ENCODE assay signal across 10 cellular contexts in genomic region chr5:139392324-139392677, GRCh38. TPM values are rescaled to one million over a fixed set of nuclear protein-coding genes. Genes with fewer than 3 reads are reported as not detected.
DNase-seq lines count a peak whose midpoint lies in the region; ATAC-seq and TF ChIP-seq lines count a peak whose summit lies in the region.
"Had no signal": no experiment of that assay in that cellular context is flagged by ENCODE, and none has a peak within 500 bp of the region (broad histone marks: within the 10 kb centered on the region; RNA-seq: fewer than 3 reads in every experiment).

No MANE protein-coding gene starts in this region.

- H3K36me3 ChIP-seq in thymus (ENCODE audit: control insufficient read depth, insufficient read depth): no peaks in the 10 kb centered on the region

- H3K27me3 ChIP-seq in right cardiac atrium (ENCODE audit: control insufficient read depth, insufficient read depth): no peaks in the 10 kb centered on the region
- no peaks in the 10 kb centered on the region for H3K27me3 ChIP-seq in thymus (ENCODE audit: control insufficient read depth, insufficient read depth)

- H3K4me1 ChIP-seq in right cardiac atrium (ENCODE audit: control insufficient read depth, insufficient read depth, low read length): peaks cover 8% of the 10 kb centered on the region
- H3K4me1 ChIP-seq in thymus (ENCODE audit: control insufficient read depth, insufficient read depth, low read length): peaks cover 35% of the 10 kb centered on the region

- POLR2A ChIA-PET in RWPE1 (lab: Yijun Ruan, JAX; ENCODE audit: low non-redundant PET): interaction anchor here (1.3 kb wide), 1 partner anchor 50 kb away, joined by 5 read pairs; the partner anchor contains the start of gene PAIP2

- TF ChIP-seq CTCF in RWPE1 (conservative IDR thresholded peaks at IDR 0.05; ENCODE audit: low read depth): no peak

- no peaks in the 10 kb centered on the region for H3K9me3 Mint-ChIP-seq in activated T-cell treated with anti-CD3 and anti-CD28 coated beads, Interleukin-2, amount 50 U/mL, for 24 hours

- peak overlapping the region; percentile 8 for H3K4me3 ChIP-seq in right cardiac atrium (ENCODE audit: low read length)
- H3K4me3 ChIP-seq in thymus (ENCODE audit: low read length): peak overlapping the region; percentile 79

- H3K4me3 Mint-ChIP-seq in activated T-cell treated with anti-CD3 and anti-CD28 coated beads, Interleukin-2, amount 50 U/mL, for 24 hours: peak overlapping the region; percentile 90

- intact Hi-C loops in right cardiac atrium (cut with DNase I): loop anchor here in 1 of 4 donors (2.0 kb wide), 1 partner anchor 22 kb away; no protein-coding TSS in a partner anchor

- CTCF ChIA-PET in RWPE1 (lab: Yijun Ruan, JAX): interaction anchor here (1.0 kb wide), 1 partner anchor 81 kb away, joined by 3 read pairs; no protein-coding TSS in a partner anchor

- no peaks in the 10 kb centered on the region for H3K27me3 Mint-ChIP-seq in activated T-cell treated with anti-CD3 and anti-CD28 coated beads, Interleukin-2, amount 50 U/mL, for 24 hours

- DNase-seq in activated T-cell treated with anti-CD3 and anti-CD28 coated beads, Interleukin-2, amount 50 U/mL, for 24 hours: no peak
- DNase-seq in activated T-cell treated with anti-CD3 and anti-CD28 coated beads for 4 hours: no peak
- DNase-seq in RWPE1 (ENCODE audit: low spot score): no peak
- DNase-seq in right cardiac atrium: no peak
- DNase-seq in OCI-M2 (lab: John Stamatoyannopoulos, UW; ENCODE audit: unreplicated experiment): no peak
- DNase-seq in NCI-H2196 treated with DMSO at 0.1 percent for 48 hours (lab: John Stamatoyannopoulos, UW; ENCODE audit: unreplicated experiment): no peak

- H3K27ac ChIP-seq in RWPE1 (peak overlapping the region; percentile 73), right cardiac atrium (ENCODE audit: low read length) (no peak overlapping the region), thymus (ENCODE audit: low read depth) (peak overlapping the region; percentile 76)

- no peak for ATAC-seq in right cardiac atrium
- no peak for ATAC-seq in GM21360 (IDR thresholded peaks at IDR 0.05; ENCODE audit: unreplicated experiment)

- WGBS in right cardiac atrium: 26% methylated on average over 36 of the region's 36 CpGs
- WGBS in thymus: under 1% methylated on average over 36 of the region's 36 CpGs

- H3K4me1 Mint-ChIP-seq in activated T-cell treated with anti-CD3 and anti-CD28 coated beads, Interleukin-2, amount 50 U/mL, for 24 hours (ENCODE audit: low read depth): peaks cover 53% of the 10 kb centered on the region

- H3K36me3 Mint-ChIP-seq in activated T-cell treated with anti-CD3 and anti-CD28 coated beads, Interleukin-2, amount 50 U/mL, for 24 hours (ENCODE audit: low read depth): peaks cover 35% of the 10 kb centered on the region

- peak overlapping the region; percentile 91 for H3K27ac Mint-ChIP-seq in activated T-cell treated with anti-CD3 and anti-CD28 coated beads, Interleukin-2, amount 50 U/mL, for 24 hours

- no peaks in the 10 kb centered on the region for H3K9me3 ChIP-seq in right cardiac atrium (ENCODE audit: control insufficient read depth, low read length)
- H3K9me3 ChIP-seq in thymus (ENCODE audit: control insufficient read depth): no peaks in the 10 kb centered on the region

RNA-seq across cellular contexts. Expression of gene MZB1, which starts 2.6 kb away (rescaled TPM):
- 1 to 10 TPM in 2 of 4 donors, under 1 TPM in 2; 0.70 to 1.8 (median 1.1) TPM for total RNA-seq in right cardiac atrium
- polyA plus RNA-seq in right cardiac atrium: 0.38 TPM
- polyA plus RNA-seq in thymus: 380 TPM
- total RNA-seq: LHCN-M2 had no signal
- polyA plus RNA-seq: neural cell had no signal

RNA-seq across cellular contexts. Expression of gene PROB1, which starts 2.6 kb away (rescaled TPM):
- total RNA-seq in right cardiac atrium: 10 to 100 TPM; 24.8 to 38.5 (median 33.0) TPM
- polyA plus RNA-seq in right cardiac atrium (22.2 TPM), thymus (1.0 TPM)

RNA-seq across cellular contexts. Expression of gene SLC23A1, which starts 9.2 kb away (rescaled TPM):
- total RNA-seq in right cardiac atrium: not detected
- polyA plus RNA-seq in right cardiac atrium (0.18 TPM), thymus (5.4 TPM)
- total RNA-seq: LHCN-M2 had no signal
- polyA plus RNA-seq: neural cell had no signal

RNA-seq across cellular contexts. Expression of gene SPATA24, which starts 11.6 kb away (rescaled TPM):
- 10 to 100 TPM in 3 of 4 donors, 1 to 10 TPM in 1; 9.8 to 25.4 (median 14.4) TPM for total RNA-seq in right cardiac atrium
- polyA plus RNA-seq in right cardiac atrium: 34.6 TPM
- 6.6 TPM for polyA plus RNA-seq in thymus

RNA-seq across cellular contexts. Expression of gene DNAJC18, which starts 47.0 kb away (rescaled TPM):
- 10 to 100 TPM; 14.0 to 24.9 (median 15.2) TPM for total RNA-seq in right cardiac atrium
- polyA plus RNA-seq in right cardiac atrium (5.6 TPM), thymus (4.3 TPM)

Comparison
In these comparisons a context has a peak if more than half of its experiments do, and no peak if none do; other contexts are left out.
1. RNA of gene MZB1, which starts 2.6 kb away (polyA plus RNA-seq): 380 TPM in thymus (single experiment); 0.38 TPM in right cardiac atrium (single experiment); every median in the first group is over 100 times any median in the second.
2. RNA of gene PROB1, which starts 2.6 kb away (polyA plus RNA-seq): 22.2 TPM in right cardiac atrium (single experiment); 1.0 TPM in thymus (single experiment); every median in the first group is over 10 times any median in the second.